Comparison of ENCODE assay signal across 21 cellular contexts in genomic region chr16:1945559-1946391, GRCh38. TPM values are rescaled to one million over a fixed set of nuclear protein-coding genes. Genes with fewer than 3 reads are reported as not detected.
DNase-seq lines count a peak whose midpoint lies in the region; ATAC-seq, FAIRE-seq and TF ChIP-seq lines count a peak whose summit lies in the region.
"Had no signal": no experiment of that assay in that cellular context is flagged by ENCODE, and none has a peak within 500 bp of the region (broad histone marks: within the 10 kb centered on the region; RNA-seq: fewer than 3 reads in every experiment).

No MANE protein-coding gene starts in this region.

- no peak overlapping the region for H3K14ac ChIP-seq in IMR-90 (replicated peaks; ENCODE audit: low read depth, low read length)
- H3K14ac ChIP-seq in H1 (ENCODE audit: insufficient read length): no peak overlapping the region
- H3K14ac ChIP-seq in mesenchymal stem cell (ENCODE audit: low read length in 2 of 2): no peak overlapping the region

- no peak overlapping the region for H3K9ac ChIP-seq in IMR-90 (ENCODE audit: low read depth, low read length)
- no peak overlapping the region for H3K9ac ChIP-seq in H1 (replicated peaks in 1 of 4; ENCODE audit: extremely low read depth in 1 of 4, low read depth in 3 of 4, low read length in 3 of 4)
- H3K9ac ChIP-seq in mesenchymal stem cell (ENCODE audit: low read length): no peak overlapping the region
- H3K9ac ChIP-seq: KMS-11 had no signal

- H3K56ac ChIP-seq in IMR-90 (ENCODE audit: extremely low read depth, insufficient read depth, low read length): no peak overlapping the region
- no peak overlapping the region for H3K56ac ChIP-seq in H1 (replicated peaks; ENCODE audit: insufficient read length, low read depth, low read length)

- H3K18ac ChIP-seq in IMR-90 (ENCODE audit: low read depth, low read length) (no peak overlapping the region), H1 (ENCODE audit: extremely low read depth, low read length) (no peak overlapping the region), mesenchymal stem cell (ENCODE audit: low read depth in 1 of 2, low read length in 2 of 2) (no peak overlapping the region)

- FAIRE-seq in H1 (lab: Jason Lieb, UNC): no peak
- FAIRE-seq: D721Med, RCC 7860 had no signal

- no peak overlapping the region for H3K4me3 ChIP-seq in IMR-90 (ENCODE audit: insufficient read depth, low read depth, low read length)
- H3K4me3 ChIP-seq in H1 (ENCODE audit: extremely low read depth in 1 of 4, insufficient read depth in 2 of 4, low read depth in 3 of 4, low read length in 4 of 4): no peak overlapping the region
- H3K4me3 ChIP-seq in mesenchymal stem cell (ENCODE audit: insufficient read depth in 1 of 2, low read depth in 1 of 2, low read length in 2 of 2): no peak overlapping the region
- no peak overlapping the region for H3K4me3 ChIP-seq in sigmoid colon
- H3K4me3 ChIP-seq: HAP-1 had no signal

- no peak for ATAC-seq in IMR-90 (ENCODE audit: low read depth)
- no peak for ATAC-seq in GM18867 (IDR thresholded peaks at IDR 0.05; ENCODE audit: unreplicated experiment)

- POLR2A ChIA-PET in IMR-90 (lab: Charles Lee; ENCODE audit: unreplicated experiment) (no interaction called here), H1 (lab: Charles Lee; ENCODE audit: partially characterized antibody) (interaction anchor here (1.1 to 11.7 kb wide), 4 partner anchors 14 to 119 kb away, joined by 3 to 336 read pairs (median 4); partner anchors contain the start of genes FAHD1, HAGH, NDUFB10 and RNF151)

- CTCF ChIA-PET in IMR-90 (lab: Yijun Ruan, JAX) (no interaction called here), H1 (lab: Charles Lee; ENCODE audit: partially characterized antibody) (interaction anchor here (0.7 to 2.9 kb wide), 18 partner anchors 11 to 204 kb away, joined by 3 to 14 read pairs (median 3); partner anchors contain the start of genes NDUFB10 and RPS2)

- H4K5ac ChIP-seq in IMR-90 (ENCODE audit: low read depth, low read length) (no peak overlapping the region), H1 (ENCODE audit: insufficient read length, low read depth, low read length) (no peak overlapping the region)

- H3K9me3 ChIP-seq in IMR-90 (ENCODE audit: control insufficient read depth, insufficient read depth, low read length): no peaks in the 10 kb centered on the region
- H3K9me3 ChIP-seq in H1 (ENCODE audit: insufficient read depth in 2 of 2, low read depth in 1 of 2, low read length in 1 of 2): no peaks in the 10 kb centered on the region
- no peaks in the 10 kb centered on the region for H3K9me3 ChIP-seq in mesenchymal stem cell (ENCODE audit: control insufficient read depth, low read length)
- no peaks in the 10 kb centered on the region for H3K9me3 ChIP-seq in sigmoid colon
- H3K9me3 ChIP-seq: BE2C, HAP-1 had no signal

- H2BK120ac ChIP-seq in IMR-90 (ENCODE audit: low read depth, low read length): no peak overlapping the region
- H2BK120ac ChIP-seq in H1 (replicated peaks; ENCODE audit: low read depth, low read length): no peak overlapping the region
- H2BK120ac ChIP-seq in mesenchymal stem cell (ENCODE audit: low read depth, low read length): no peak overlapping the region

- dilution Hi-C loops in IMR-90 (cut with HindIII; ENCODE audit: low sequenced_read_pairs, unreplicated experiment): no loop called here

- peaks cover 1% of the 10 kb centered on the region; the same call in 1 of the 2 replicates for H3K36me3 ChIP-seq in IMR-90 (ENCODE audit: control insufficient read depth, insufficient read depth, low read length)
- no peaks in the 10 kb centered on the region for H3K36me3 ChIP-seq in H1 (ENCODE audit: control insufficient read depth in 2 of 4, insufficient read depth in 4 of 4, low read length in 3 of 4)
- H3K36me3 ChIP-seq in mesenchymal stem cell (ENCODE audit: control insufficient read depth in 1 of 2, insufficient read depth in 2 of 2, low read depth in 1 of 2, low read length in 2 of 2): peaks cover 4 to 7% of the 10 kb centered on the region in 2 experiments
- H3K36me3 ChIP-seq in sigmoid colon: peaks cover 0 to 5% (median 1%) of the 10 kb centered on the region in 4 donors
- H3K36me3 ChIP-seq: BE2C had no signal

- H2BK20ac ChIP-seq in IMR-90 (ENCODE audit: low read depth, low read length): no peak overlapping the region
- H2BK20ac ChIP-seq in H1 (ENCODE audit: low read length): no peak overlapping the region

- H2AK5ac ChIP-seq in IMR-90 (ENCODE audit: low read depth, low read length): no peak overlapping the region
- H2AK5ac ChIP-seq in H1 (ENCODE audit: low read depth, low read length): no peak overlapping the region
- no peak overlapping the region for H2AK5ac ChIP-seq in mesenchymal stem cell (ENCODE audit: low read length, severe bottlenecking)

- H2AK9ac ChIP-seq in IMR-90 (replicated peaks; ENCODE audit: low read depth, low read length, poor library complexity): no peak overlapping the region

- no peak overlapping the region for H4K91ac ChIP-seq in IMR-90 (ENCODE audit: insufficient read depth, low read depth, low read length)
- no peak overlapping the region for H4K91ac ChIP-seq in H1 (replicated peaks; ENCODE audit: insufficient read length, low read length)
- H4K91ac ChIP-seq in mesenchymal stem cell (ENCODE audit: low read length): peak overlapping the region; percentile 58

- H4K8ac ChIP-seq in IMR-90 (ENCODE audit: low read depth in 2 of 2, low read length in 2 of 2) (no peak overlapping the region), H1 (ENCODE audit: extremely low read depth, insufficient read depth, low read length) (0 out of 2 replicates have a peak overlapping the region, but pooled peaks have one; percentile 78), mesenchymal stem cell (ENCODE audit: low read length) (no peak overlapping the region)

- no TSS peak for BruUV-seq in IMR-90 (replicated peaks; lab: Mats Ljungman, UMichigan)

- TF ChIP-seq EP300 in H1 (IDR thresholded peaks at IDR 0.05; ENCODE audit: borderline replicate concordance in 1 of 2, low read depth in 2 of 2, low read length in 2 of 2) (no peak), sigmoid colon (IDR thresholded peaks at IDR 0.05) (no peak)

- TF ChIP-seq POLR2A in IMR-90 (IDR thresholded peaks at IDR 0.05; ENCODE audit: low read depth, low read length) (no peak), H1 (IDR thresholded peaks at IDR 0.05; ENCODE audit: control extremely low read depth in 1 of 2, low read depth in 2 of 2, low read length in 2 of 2) (no peak), sigmoid colon (IDR thresholded peaks at IDR 0.05) (no peak)

- H3K4ac ChIP-seq in IMR-90 (ENCODE audit: low read depth, low read length) (no peak overlapping the region), H1 (replicated peaks; ENCODE audit: insufficient read length, low read depth, low read length) (no peak overlapping the region), mesenchymal stem cell (ENCODE audit: low read depth in 1 of 2, low read length in 2 of 2) (no peak overlapping the region)

- TF ChIP-seq CTCF in IMR-90 (conservative IDR thresholded peaks at IDR 0.05; ENCODE audit: low read depth, low read length) (no peak), H1 (IDR thresholded peaks at IDR 0.05; ENCODE audit: control extremely low read depth in 1 of 3, insufficient read depth in 1 of 3, low read depth in 1 of 3, low read length in 3 of 3) (no peak), sigmoid colon (IDR thresholded peaks at IDR 0.05) (no peak)

- intact Hi-C loops in IMR-90 (cut with micrococcal nuclease) (no loop called here), sigmoid colon (cut with DNase I) (no loop called here)

- no peaks in the 10 kb centered on the region for H3K79me2 ChIP-seq in H1 (ENCODE audit: control insufficient read depth in 1 of 2, insufficient read depth in 2 of 2, low read length in 2 of 2)

- H2BK5ac ChIP-seq in IMR-90 (ENCODE audit: low read depth, low read length, poor library complexity, severe bottlenecking) (no peak overlapping the region), H1 (ENCODE audit: low read depth, low read length) (no peak overlapping the region), mesenchymal stem cell (ENCODE audit: low read depth, low read length, poor library complexity, severe bottlenecking) (no peak overlapping the region)

- H2AFZ ChIP-seq in IMR-90 (replicated peaks; ENCODE audit: low read length, poor library complexity): peak overlapping the region; percentile 58
- no peak overlapping the region for H2AFZ ChIP-seq in H1 (ENCODE audit: low read length)
- H2AFZ ChIP-seq in mesenchymal stem cell (ENCODE audit: low read depth, low read length): no peak overlapping the region

- 84% methylated on average over 3 of the region's 19 CpGs; no CpG with 5 or more reads in 1 of the 2 experiments for WGBS in IMR-90 (ENCODE audit: extremely low coverage in 2 of 2, insufficient read length in 1 of 2), 2 experiments
- WGBS in H1 (ENCODE audit: extremely low coverage in 1 of 2, insufficient coverage in 1 of 2, insufficient read length in 1 of 2, insufficient replicate concordance in 2 of 2, low coverage in 1 of 2, low lambda C conversion rate in 2 of 2, missing lambda C conversion rate in 1 of 2), 2 experiments: 89% methylated on average over 19 of the region's 19 CpGs; no CpG with 5 or more reads in 1 of the 2 experiments
- WGBS in mesenchymal stem cell: 94% methylated on average over 19 of the region's 19 CpGs
- 86 to 91% methylated on average over 19 of the region's 19 CpGs for WGBS in sigmoid colon, 2 donors

- no peak overlapping the region for H3K4me2 ChIP-seq in IMR-90 (ENCODE audit: low read depth, low read length)
- H3K4me2 ChIP-seq in H1 (ENCODE audit: insufficient read depth in 1 of 2, low read depth in 2 of 2, low read length in 2 of 2): no peak overlapping the region
- no peak overlapping the region for H3K4me2 ChIP-seq in mesenchymal stem cell (ENCODE audit: low read length, poor library complexity, severe bottlenecking)
- H3K4me2 ChIP-seq: KMS-11 had no signal

- 0 out of 2 replicates have a peak overlapping the region, but pooled peaks have one; percentile 9 for H2BK12ac ChIP-seq in H1 (ENCODE audit: low read depth, low read length)
- H2BK12ac ChIP-seq in mesenchymal stem cell (ENCODE audit: low read length in 2 of 2): no peak overlapping the region

- no peak overlapping the region for H3K23ac ChIP-seq in IMR-90 (ENCODE audit: low read depth, low read length)
- no peak overlapping the region for H3K23ac ChIP-seq in H1 (ENCODE audit: insufficient read length)
- no peak overlapping the region for H3K23ac ChIP-seq in mesenchymal stem cell (ENCODE audit: low read length in 2 of 2)

- no peak overlapping the region for H3K27ac ChIP-seq in IMR-90 (ENCODE audit: insufficient read depth, low read length)
- H3K27ac ChIP-seq in H1 (ENCODE audit: low read depth, low read length): no peak overlapping the region
- H3K27ac ChIP-seq in mesenchymal stem cell (ENCODE audit: low read length, poor library complexity, severe bottlenecking): no peak overlapping the region
- no peak overlapping the region for H3K27ac ChIP-seq in sigmoid colon
- H3K27ac ChIP-seq: HL-60, KMS-11 had no signal

- no peak for TF ChIP-seq RAD21 in IMR-90 (IDR thresholded peaks at IDR 0.05; ENCODE audit: low read length)
- no peak for TF ChIP-seq RAD21 in H1 (IDR thresholded peaks at IDR 0.05 in 1 of 2, conservative IDR thresholded peaks at IDR 0.05 in 1 of 2; ENCODE audit: low read depth in 2 of 2, low read length in 2 of 2)

- H3K23me2 ChIP-seq in H1 (ENCODE audit: low read depth, low read length): peaks cover 6% of the 10 kb centered on the region; the same call in 1 of the 2 replicates

- peaks cover 5% of the 10 kb centered on the region; the same call in 1 of the 2 replicates for H3K4me1 ChIP-seq in IMR-90 (ENCODE audit: control insufficient read depth, insufficient read depth, low read length)
- peaks cover 0 to 11% (median 6%) of the 10 kb centered on the region in 4 experiments; a peak in 5 of 7 replicates for H3K4me1 ChIP-seq in H1 (replicated peaks in 1 of 4; ENCODE audit: control insufficient read depth in 3 of 4, insufficient read depth in 4 of 4, low read length in 3 of 4)
- peaks cover 16% of the 10 kb centered on the region for H3K4me1 ChIP-seq in mesenchymal stem cell (ENCODE audit: control insufficient read depth, insufficient read depth, low read depth, low read length)
- peaks cover 0 to 29% (median 14%) of the 10 kb centered on the region in 4 donors for H3K4me1 ChIP-seq in sigmoid colon

- peaks cover 9 to 13% of the 10 kb centered on the region in 2 experiments; a peak in 3 of 4 replicates for H3K79me1 ChIP-seq in IMR-90 (ENCODE audit: low read depth in 1 of 2, low read length in 2 of 2)
- H3K79me1 ChIP-seq in H1 (ENCODE audit: low read depth, low read length): no peaks in the 10 kb centered on the region
- H3K79me1 ChIP-seq in mesenchymal stem cell (replicated peaks; ENCODE audit: low read length, poor library complexity, severe bottlenecking): peaks cover 5% of the 10 kb centered on the region

- H3K27me3 ChIP-seq in IMR-90 (ENCODE audit: control insufficient read depth, insufficient read depth, low read length) (no peaks in the 10 kb centered on the region), H1 (replicated peaks in 1 of 4; ENCODE audit: control insufficient read depth in 3 of 4, extremely low read depth in 1 of 4, insufficient read depth in 3 of 4, low read length in 3 of 4) (peaks cover 0 to 2% (median 0%) of the 10 kb centered on the region in 4 experiments; a peak in 1 of 7 replicates), mesenchymal stem cell (ENCODE audit: control insufficient read depth in 1 of 2, insufficient read depth in 1 of 2, low read length in 2 of 2) (no peaks in the 10 kb centered on the region), sigmoid colon (no peaks in the 10 kb centered on the region)
- H3K27me3 ChIP-seq: BE2C had no signal

- in situ Hi-C loops in IMR-90 (cut with MboI; ENCODE audit: low sequenced_read_pairs): no loop called here

- no peak overlapping the region for H2BK15ac ChIP-seq in IMR-90 (ENCODE audit: low read depth, low read length)
- H2BK15ac ChIP-seq in H1 (ENCODE audit: low read length): peak overlapping the region; percentile 29; the same call in 1 of the 2 replicates
- H2BK15ac ChIP-seq in mesenchymal stem cell (ENCODE audit: low read depth, poor library complexity, severe bottlenecking): no peak overlapping the region

- H4K20me1 ChIP-seq in IMR-90 (ENCODE audit: insufficient read depth, low read length): no peaks in the 10 kb centered on the region
- H4K20me1 ChIP-seq in H1 (replicated peaks in 1 of 2; ENCODE audit: control insufficient read depth in 1 of 2, insufficient read depth in 2 of 2, low read length in 2 of 2): peaks cover 0 to 4% of the 10 kb centered on the region in 2 experiments

- H3K9me1 ChIP-seq in IMR-90 (ENCODE audit: insufficient read depth, low read length): no peaks in the 10 kb centered on the region

- DNase-seq in IMR-90 (no peak), H1 (ENCODE audit: low read depth in 1 of 2, low spot score in 2 of 2) (no peak), mesenchymal stem cell (no peak), ureter (ENCODE audit: low spot score) (peak; percentile 41), sigmoid colon (no peak), medulla oblongata (ENCODE audit: extremely low spot score) (no peak)
- DNase-seq: BE2C, NCI-H1105 treated with DMSO at 0.1 percent for 48 hours, NCI-H1694, NCI-H446 treated with DMSO at 0.1 percent for 48 hours, NCI-H526 treated with DMSO at 0.1 percent for 48 hours, OCI-M1 had no signal

RNA-seq across cellular contexts. Expression of gene MSRB1, which starts 2.8 kb away (rescaled TPM):
- total RNA-seq in IMR-90 (2012; rRNA removed) (11.9 and 17.0 TPM in 2 replicates), ureter (27.2 TPM), sigmoid colon (10 to 100 TPM; 17.8 to 35.7 (median 19.0) TPM)
- polyA plus RNA-seq in IMR-90 (2012; rRNA removed) (32.3 and 35.1 TPM in 2 replicates), H1 (2011; rRNA removed) (51.4 and 53.8 TPM in 2 replicates), sigmoid colon (100 to 1,000 TPM in 1 of 3 donors, 10 to 100 TPM in 2; 64.7 to 136 (median 69.1) TPM)
- polyA plus RNA-seq in IMR-90 (2012; cell fraction: cytosol; rRNA removed): 19.9 and 40.7 TPM in 2 replicates
- 9.6 and 14.1 TPM in 2 replicates for polyA plus RNA-seq in IMR-90 (2012; cell fraction: nucleus; rRNA removed; ENCODE audit: low replicate concordance)
- 28.2 and 34.1 TPM in 2 replicates for total RNA-seq in H1 (2021; fragmentation: NEBNext Ultra II Directional; extraction: Animal tissue kit (Norgen Biotek cat#: 25700))
- polyA plus RNA-seq in H1 (2011; cell fraction: cytosol; rRNA removed): 42.6 TPM
- polyA plus RNA-seq in H1 (2011; cell fraction: nucleus; rRNA removed): 40.0 TPM
- polyA plus RNA-seq in H1 (2012, experiment 1 of 2): 21.6 to 38.9 TPM (median 38.0 TPM) in 4 replicates
- 60.9 TPM for polyA plus RNA-seq in H1 (2012, experiment 2 of 2)
- 27.6 TPM for polyA plus RNA-seq in H1 (2013, experiment 1 of 2)
- polyA plus RNA-seq in H1 (2013, experiment 2 of 2): 28.2 TPM
- 29.0 and 33.9 TPM in 2 replicates for polyA minus RNA-seq in H1 (2011; rRNA and poly(A)+ RNA removed)
- polyA minus RNA-seq in H1 (2011; cell fraction: cytosol; rRNA and poly(A)+ RNA removed): 23.3 TPM
- polyA minus RNA-seq in H1 (2011; cell fraction: nucleus; rRNA and poly(A)+ RNA removed): 20.6 TPM
- 21.0 TPM for polyA plus RNA-seq in mesenchymal stem cell (2013, experiment 1 of 2)
- polyA plus RNA-seq in mesenchymal stem cell (2013, experiment 2 of 2): 19.0 TPM

RNA-seq across cellular contexts. Expression of gene RPL3L, which starts 8.7 kb away (rescaled TPM):
- total RNA-seq in IMR-90 (2012; rRNA removed) (not detected in 2 replicates), ureter (not detected), sigmoid colon (not detected)
- polyA plus RNA-seq in IMR-90 (2012; rRNA removed) (not detected in 2 replicates), H1 (2011; rRNA removed) (0.08 and 0.24 TPM in 2 replicates), sigmoid colon (under 1 TPM in 2 of 3 donors, not detected in 1; 0.04 to 0.60 TPM)
- polyA plus RNA-seq in IMR-90 (2012; cell fraction: cytosol; rRNA removed): 0.02 TPM in 1 of 2 replicates, not detected in the other
- polyA plus RNA-seq in IMR-90 (2012; cell fraction: nucleus; rRNA removed; ENCODE audit: low replicate concordance): not detected in 2 replicates
- 0.19 and 0.39 TPM in 2 replicates for total RNA-seq in H1 (2021; fragmentation: NEBNext Ultra II Directional; extraction: Animal tissue kit (Norgen Biotek cat#: 25700))
- polyA plus RNA-seq in H1 (2011; cell fraction: cytosol; rRNA removed): 0.21 TPM
- polyA plus RNA-seq in H1 (2011; cell fraction: nucleus; rRNA removed): 0.56 TPM
- 0.23 to 0.62 TPM (median 0.42 TPM) in 4 replicates for polyA plus RNA-seq in H1 (2012, experiment 1 of 2)
- polyA plus RNA-seq in H1 (2012, experiment 2 of 2): 0.16 TPM
- polyA plus RNA-seq in H1 (2013, experiment 1 of 2): 0.14 TPM
- polyA plus RNA-seq in H1 (2013, experiment 2 of 2): 0.20 TPM
- polyA minus RNA-seq in H1 (2011; rRNA and poly(A)+ RNA removed): 0.69 TPM in 1 of 2 replicates, not detected in the other
- polyA minus RNA-seq in H1 (2011; cell fraction: cytosol; rRNA and poly(A)+ RNA removed): not detected
- not detected for polyA minus RNA-seq in H1 (2011; cell fraction: nucleus; rRNA and poly(A)+ RNA removed)
- polyA plus RNA-seq in mesenchymal stem cell (2013, experiment 1 of 2): not detected
- polyA plus RNA-seq in mesenchymal stem cell (2013, experiment 2 of 2): not detected
- total RNA-seq: A673, HT-29, SK-MEL-5 had no signal

RNA-seq across cellular contexts. Expression of gene NDUFB10, which starts 13.6 kb away (rescaled TPM):
- total RNA-seq in IMR-90 (2012; rRNA removed) (189 and 194 TPM in 2 replicates), ureter (97.5 TPM), sigmoid colon (100 to 1,000 TPM; 200 to 332 (median 264) TPM)
- polyA plus RNA-seq in IMR-90 (2012; rRNA removed) (220 and 287 TPM in 2 replicates), H1 (2011; rRNA removed) (194 and 243 TPM in 2 replicates), sigmoid colon (100 to 1,000 TPM; 298 to 489 (median 369) TPM)
- polyA plus RNA-seq in IMR-90 (2012; cell fraction: cytosol; rRNA removed): 306 and 488 TPM in 2 replicates
- 94.6 and 127 TPM in 2 replicates for polyA plus RNA-seq in IMR-90 (2012; cell fraction: nucleus; rRNA removed; ENCODE audit: low replicate concordance)
- 183 and 197 TPM in 2 replicates for total RNA-seq in H1 (2021; fragmentation: NEBNext Ultra II Directional; extraction: Animal tissue kit (Norgen Biotek cat#: 25700))
- polyA plus RNA-seq in H1 (2011; cell fraction: cytosol; rRNA removed): 282 TPM
- polyA plus RNA-seq in H1 (2011; cell fraction: nucleus; rRNA removed): 327 TPM
- polyA plus RNA-seq in H1 (2012, experiment 1 of 2): 205 to 282 TPM (median 263 TPM) in 4 replicates
- polyA plus RNA-seq in H1 (2012, experiment 2 of 2): 290 TPM
- 222 TPM for polyA plus RNA-seq in H1 (2013, experiment 1 of 2)
- polyA plus RNA-seq in H1 (2013, experiment 2 of 2): 218 TPM
- polyA minus RNA-seq in H1 (2011; rRNA and poly(A)+ RNA removed): 58.5 and 93.0 TPM in 2 replicates
- 204 TPM for polyA minus RNA-seq in H1 (2011; cell fraction: cytosol; rRNA and poly(A)+ RNA removed)
- polyA minus RNA-seq in H1 (2011; cell fraction: nucleus; rRNA and poly(A)+ RNA removed): 64.0 TPM
- 173 TPM for polyA plus RNA-seq in mesenchymal stem cell (2013, experiment 1 of 2)
- 165 TPM for polyA plus RNA-seq in mesenchymal stem cell (2013, experiment 2 of 2)

RNA-seq across cellular contexts. Expression of gene RPS2, which starts 18.9 kb away (rescaled TPM):
- 2,703 and 2,852 TPM in 2 replicates for total RNA-seq in IMR-90 (2012; rRNA removed)
- polyA plus RNA-seq in IMR-90 (2012; rRNA removed): 6,941 and 7,712 TPM in 2 replicates
- 7,255 and 7,684 TPM in 2 replicates for polyA plus RNA-seq in IMR-90 (2012; cell fraction: cytosol; rRNA removed)
- polyA plus RNA-seq in IMR-90 (2012; cell fraction: nucleus; rRNA removed; ENCODE audit: low replicate concordance): 1,923 and 2,995 TPM in 2 replicates
- total RNA-seq in H1 (2021; fragmentation: NEBNext Ultra II Directional; extraction: Animal tissue kit (Norgen Biotek cat#: 25700)): 3,974 and 4,042 TPM in 2 replicates
- polyA plus RNA-seq in H1 (2011; rRNA removed): 16,783 and 22,970 TPM in 2 replicates
- 11,248 TPM for polyA plus RNA-seq in H1 (2011; cell fraction: cytosol; rRNA removed)
- polyA plus RNA-seq in H1 (2011; cell fraction: nucleus; rRNA removed): 10,145 TPM
- 3,762 to 6,877 TPM (median 6,536 TPM) in 4 replicates for polyA plus RNA-seq in H1 (2012, experiment 1 of 2)
- 9,397 TPM for polyA plus RNA-seq in H1 (2012, experiment 2 of 2)
- 5,116 TPM for polyA plus RNA-seq in H1 (2013, experiment 1 of 2)
- polyA plus RNA-seq in H1 (2013, experiment 2 of 2): 5,274 TPM
- 2,903 and 3,451 TPM in 2 replicates for polyA minus RNA-seq in H1 (2011; rRNA and poly(A)+ RNA removed)
- 3,105 TPM for polyA minus RNA-seq in H1 (2011; cell fraction: cytosol; rRNA and poly(A)+ RNA removed)
- 2,164 TPM for polyA minus RNA-seq in H1 (2011; cell fraction: nucleus; rRNA and poly(A)+ RNA removed)
- polyA plus RNA-seq in mesenchymal stem cell (2013, experiment 1 of 2): 4,366 TPM
- polyA plus RNA-seq in mesenchymal stem cell (2013, experiment 2 of 2): 4,394 TPM
- 2,737 TPM for total RNA-seq in ureter
- total RNA-seq in sigmoid colon: 1,000 to 10,000 TPM; 1,478 to 1,994 (median 1,643) TPM
- polyA plus RNA-seq in sigmoid colon: 1,000 to 10,000 TPM; 1,713 to 3,277 (median 2,927) TPM

RNA-seq across cellular contexts. Expression of gene RNF151, which starts 20.9 kb away (rescaled TPM):
- total RNA-seq in IMR-90 (2012; rRNA removed) (not detected in 2 replicates), ureter (not detected), sigmoid colon (not detected)
- polyA plus RNA-seq in IMR-90 (2012; rRNA removed) (not detected in 2 replicates), H1 (2011; rRNA removed) (0.17 TPM in 1 of 2 replicates, not detected in the other), sigmoid colon (under 1 TPM in 1 of 3 donors, not detected in 2; 0.10 TPM)
- 0.06 TPM in 1 of 2 replicates, not detected in the other for polyA plus RNA-seq in IMR-90 (2012; cell fraction: cytosol; rRNA removed)
- 0.54 and 0.58 TPM in 2 replicates for polyA plus RNA-seq in IMR-90 (2012; cell fraction: nucleus; rRNA removed; ENCODE audit: low replicate concordance)
- total RNA-seq in H1 (2021; fragmentation: NEBNext Ultra II Directional; extraction: Animal tissue kit (Norgen Biotek cat#: 25700)): not detected in 2 replicates
- not detected for polyA plus RNA-seq in H1 (2011; cell fraction: cytosol; rRNA removed)
- 0.37 TPM for polyA plus RNA-seq in H1 (2011; cell fraction: nucleus; rRNA removed)
- polyA plus RNA-seq in H1 (2012, experiment 1 of 2): 0.31 TPM in 1 of 4 replicates, not detected in the others
- not detected for polyA plus RNA-seq in H1 (2012, experiment 2 of 2)
- polyA plus RNA-seq in H1 (2013, experiment 1 of 2): not detected
- polyA plus RNA-seq in H1 (2013, experiment 2 of 2): not detected
- not detected in 2 replicates for polyA minus RNA-seq in H1 (2011; rRNA and poly(A)+ RNA removed)
- polyA minus RNA-seq in H1 (2011; cell fraction: cytosol; rRNA and poly(A)+ RNA removed): not detected
- polyA minus RNA-seq in H1 (2011; cell fraction: nucleus; rRNA and poly(A)+ RNA removed): not detected
- polyA plus RNA-seq in mesenchymal stem cell (2013, experiment 1 of 2): not detected
- polyA plus RNA-seq in mesenchymal stem cell (2013, experiment 2 of 2): not detected
- total RNA-seq: A673, HT-29, SK-MEL-5 had no signal
